1 cellular context compared by ENCODE assay signal in the genomic region with DNA sequence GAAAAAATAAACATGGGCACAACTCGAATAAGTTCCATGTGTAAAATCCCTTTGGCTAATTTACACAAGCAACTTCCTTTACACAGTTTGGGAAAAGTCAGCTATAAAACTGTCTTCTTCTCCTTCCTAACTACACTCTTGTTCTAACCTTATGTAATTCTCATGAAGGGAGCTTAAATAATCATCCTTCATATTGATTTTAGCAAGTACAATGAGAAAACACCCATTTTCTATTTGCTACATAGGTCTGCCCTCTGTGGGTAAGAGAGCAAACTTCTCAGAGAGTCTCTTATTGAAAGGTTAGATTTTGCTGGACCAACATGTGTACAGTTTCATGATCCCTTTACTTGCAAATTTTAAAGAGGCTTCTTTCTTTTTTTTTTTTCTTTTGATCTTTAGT.
TF ChIP-seq lines count a peak whose summit lies in the region.

No MANE protein-coding gene starts in this region.

TF ChIP-seq in SK-N-SH, 30 proteins besides CTCF, POLR2A, EP300 and RAD21 (continued from another document):
- TF ChIP-seq TEAD4 (IDR thresholded peaks at IDR 0.05; ENCODE audit: borderline replicate concordance, insufficient read depth) = no peak
- no peak for TF ChIP-seq GABPA (IDR thresholded peaks at IDR 0.05; ENCODE audit: low read depth)
- no peak for TF ChIP-seq GATA2 (CRISPR knock-in tag; IDR thresholded peaks at IDR 0.05)
- TF ChIP-seq MEF2A (IDR thresholded peaks at IDR 0.05; ENCODE audit: borderline replicate concordance, low read depth) = no peak
- TF ChIP-seq TAF1 (IDR thresholded peaks at IDR 0.05; ENCODE audit: borderline replicate concordance, low read depth, low read length) = no peak
